In genomic region chr9:132486706-132487350, GRCh38 we compare ENCODE assay signal across 10 cellular contexts.
DNase-seq lines count a peak whose midpoint lies in the region; ATAC-seq, FAIRE-seq and TF ChIP-seq lines count a peak whose summit lies in the region.
"Had no signal": no experiment of that assay in that cellular context is flagged by ENCODE, and none has a peak within 500 bp of the region (broad histone marks: within the 10 kb centered on the region; RNA-seq: fewer than 3 reads in every experiment).

No MANE protein-coding gene starts in this region.

- H3K27ac ChIP-seq in pancreas (no peak overlapping the region), spleen (no peak overlapping the region)

- peak overlapping the region; percentile 62 to 88 (median 72) for H3K4me3 Mint-ChIP-seq in immature natural killer cell

- FAIRE-seq in pancreas (lab: Jason Lieb, UNC), result no peak

- H3K27me3 ChIP-seq in pancreas (peaks cover 0 to 15% (median 1%) of the 10 kb centered on the region in 4 donors), spleen (replicated peaks in 1 of 7) (peaks cover 3 to 86% (median 23%) of the 10 kb centered on the region in 7 donors)

- TF ChIP-seq CTCF in pancreas (IDR thresholded peaks at IDR 0.05) (no peak), spleen (IDR thresholded peaks at IDR 0.05 in 8 of 11, conservative IDR thresholded peaks at IDR 0.05 in 3 of 11) (no peak)

- no peak for TF ChIP-seq POLR2A in spleen (IDR thresholded peaks at IDR 0.05)

- intact Hi-C loops in pancreas (cut with DNase I), result no loop called here
- intact Hi-C loops in spleen (cut with DNase I; ENCODE audit: low total_unique reads), result no loop called here

- H3K4me3 ChIP-seq in pancreas, result no peak overlapping the region
- H3K4me3 ChIP-seq in spleen, result peak overlapping the region in 2 of 8 donors; percentile 4 to 17

- H3K4me1 ChIP-seq in pancreas (no peaks in the 10 kb centered on the region), spleen (peaks cover 0 to 24% (median 9%) of the 10 kb centered on the region in 6 donors)

- H3K9me3 ChIP-seq in pancreas, result no peaks in the 10 kb centered on the region
- no peaks in the 10 kb centered on the region for H3K9me3 ChIP-seq in spleen

- ATAC-seq in HG03045 (IDR thresholded peaks at IDR 0.05; ENCODE audit: unreplicated experiment) (no peak), pancreas (no peak)

- H3K36me3 Mint-ChIP-seq in immature natural killer cell, result no peaks in the 10 kb centered on the region

- DNase-seq in SK-N-DZ (ENCODE audit: low spot score), result peak; percentile 45
- peak; percentile 73 for DNase-seq in activated CD8-positive, alpha-beta memory T cell treated with anti-CD3 and anti-CD28 coated beads, Interleukin-2, amount 50 U/mL, for 48 hours
- DNase-seq in immature natural killer cell, result peak in 2 of 3 donors; percentile 81 to 83
- DNase-seq in stimulated activated CD8-positive, alpha-beta memory T cell treated with anti-CD3 and anti-CD28 coated beads, Interleukin-7, amount 100 ng/mL, for 24 hours (ENCODE audit: low read depth), result peak; percentile 19
- no peak for DNase-seq in C1 segment of cervical spinal cord (lab: John Stamatoyannopoulos, UW)
- no peak for DNase-seq in pancreas
- no peak for DNase-seq in spleen
- DNase-seq: head of caudate nucleus, NCI-H1105 treated with DMSO at 0.1 percent for 48 hours had no signal

- H3K9me3 Mint-ChIP-seq in immature natural killer cell, result peaks cover 0 to 3% (median 0%) of the 10 kb centered on the region in 6 donors

- no peaks in the 10 kb centered on the region for H3K36me3 ChIP-seq in pancreas
- no peaks in the 10 kb centered on the region for H3K36me3 ChIP-seq in spleen

- WGBS in pancreas, 2 donors, result 27 to 30% methylated on average over 32 of the region's 32 CpGs
- 24 to 42% (median 34%) methylated on average over 23 to 32 of the region's 32 CpGs for WGBS in spleen, 5 donors

- H3K4me1 Mint-ChIP-seq in immature natural killer cell, result peaks cover 34 to 36% of the 10 kb centered on the region in 2 donors

- peak overlapping the region; percentile 87 to 97 (median 96) for H3K27ac Mint-ChIP-seq in immature natural killer cell

- H3K27me3 Mint-ChIP-seq in immature natural killer cell (ENCODE audit: low read depth in 3 of 3), result peaks cover 22 to 44% (median 27%) of the 10 kb centered on the region in 3 donors

Comparison
In these comparisons a context has a peak if more than half of its experiments do, and no peak if none do; other contexts are left out.
1. DNase-seq: peak in SK-N-DZ (single experiment), activated CD8-positive, alpha-beta memory T cell treated with anti-CD3 and anti-CD28 coated beads, Interleukin-2, amount 50 U/mL, for 48 hours (single experiment), immature natural killer cell (2 of 3) and stimulated activated CD8-positive, alpha-beta memory T cell treated with anti-CD3 and anti-CD28 coated beads, Interleukin-7, amount 100 ng/mL, for 24 hours (single experiment); none in C1 segment of cervical spinal cord (0 of 14), pancreas (0 of 6) and spleen (single experiment).